ENCODE assay signal across 1 cellular context in the genomic region with DNA sequence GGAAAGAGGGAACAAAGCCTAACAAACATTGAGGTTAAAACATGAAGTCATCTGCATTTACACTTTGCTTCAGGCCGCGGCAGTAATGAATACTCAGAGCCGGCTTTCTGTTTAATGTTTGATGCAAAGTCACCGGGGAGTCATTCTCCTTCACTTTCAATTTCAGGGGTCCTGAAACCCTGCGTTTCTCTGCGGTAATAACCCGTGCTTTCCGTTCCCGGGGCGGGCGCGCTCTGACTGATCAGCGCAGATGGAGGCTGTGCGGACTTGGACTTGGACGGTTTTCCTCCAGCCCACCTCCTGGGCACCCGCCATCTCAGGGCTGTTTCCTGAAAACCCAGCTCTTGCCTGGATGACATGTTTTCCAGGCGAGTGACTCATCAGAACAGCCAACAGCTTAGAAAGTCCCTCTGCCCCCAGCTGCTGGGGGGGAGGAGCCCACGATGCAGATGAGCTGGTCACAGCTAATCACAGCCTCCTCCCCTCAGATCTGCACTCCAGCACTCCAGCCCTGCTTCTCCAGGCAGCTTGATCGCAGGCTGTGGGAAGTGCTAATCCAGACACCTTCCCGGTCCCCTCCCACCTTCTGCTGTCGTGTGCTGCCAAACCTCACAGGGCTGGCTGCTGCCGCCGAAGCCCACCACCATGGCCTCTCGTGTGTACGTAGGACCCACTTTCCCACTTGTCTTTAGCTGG.
TF ChIP-seq lines count a peak whose summit lies in the region.

No MANE protein-coding gene starts in this region.

TF ChIP-seq in K562, 482 proteins besides CTCF, POLR2A, EP300 and RAD21 (continued from another document and continues in another):
- TF ChIP-seq, protein P1, sequence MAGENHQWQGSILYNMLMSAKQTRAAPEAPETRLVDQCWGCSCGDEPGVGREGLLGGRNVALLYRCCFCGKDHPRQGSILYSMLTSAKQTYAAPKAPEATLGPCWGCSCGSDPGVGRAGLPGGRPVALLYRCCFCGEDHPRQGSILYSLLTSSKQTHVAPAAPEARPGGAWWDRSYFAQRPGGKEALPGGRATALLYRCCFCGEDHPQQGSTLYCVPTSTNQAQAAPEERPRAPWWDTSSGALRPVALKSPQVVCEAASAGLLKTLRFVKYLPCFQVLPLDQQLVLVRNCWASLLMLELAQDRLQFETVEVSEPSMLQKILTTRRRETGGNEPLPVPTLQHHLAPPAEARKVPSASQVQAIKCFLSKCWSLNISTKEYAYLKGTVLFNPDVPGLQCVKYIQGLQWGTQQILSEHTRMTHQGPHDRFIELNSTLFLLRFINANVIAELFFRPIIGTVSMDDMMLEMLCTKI (IDR thresholded peaks at IDR 0.05; ENCODE audit: partially characterized antibody), result no peak
- TF ChIP-seq ZBED1 (IDR thresholded peaks at IDR 0.05) (no peak), TFAM (CRISPR knock-in tag; conservative IDR thresholded peaks at IDR 0.05) (no peak), KDM5B (IDR thresholded peaks at IDR 0.05; ENCODE audit: insufficient replicate concordance, low read depth, low read length) (peak; percentile 79), ZBTB8A (IDR thresholded peaks at IDR 0.05; ENCODE audit: partially characterized antibody) (no peak), TSC22D4 (tag; IDR thresholded peaks at IDR 0.05) (no peak), MAZ (CRISPR knock-in tag; conservative IDR thresholded peaks at IDR 0.05 in 1 of 2, IDR thresholded peaks at IDR 0.05 in 1 of 2) (peak; percentile 76 to 96), FOS (IDR thresholded peaks at IDR 0.05; ENCODE audit: extremely low read depth, insufficient read length) (peak; percentile 55), PPARD (CRISPR knock-in tag; IDR thresholded peaks at IDR 0.05) (no peak), FOXJ3 (CRISPR knock-in tag; IDR thresholded peaks at IDR 0.05) (no peak), SMARCB1 (IDR thresholded peaks at IDR 0.05; ENCODE audit: insufficient read length, low read depth) (no peak), POLR3A (IDR thresholded peaks at IDR 0.05; ENCODE audit: borderline replicate concordance, extremely low read depth, insufficient read depth, insufficient read length) (no peak), ZKSCAN1 (IDR thresholded peaks at IDR 0.05; ENCODE audit: low read depth, low read length) (no peak), GATA2 (CRISPR knock-in tag; IDR thresholded peaks at IDR 0.05) (no peak), PCBP1 (IDR thresholded peaks at IDR 0.05; ENCODE audit: low read depth, low read length, poor library complexity, severe bottlenecking) (no peak), KAT8 (IDR thresholded peaks at IDR 0.05; ENCODE audit: low read depth) (peak; percentile 84; the same call in 1 of the 2 replicates), ZNF41 (CRISPR knock-in tag; conservative IDR thresholded peaks at IDR 0.05) (no peak), CBFA2T3 (IDR thresholded peaks at IDR 0.05) (peak; percentile 22; the same call in 1 of the 2 replicates), MEF2D (tag; conservative IDR thresholded peaks at IDR 0.05; ENCODE audit: low read depth) (peak; percentile 29; the same call in 1 of the 2 replicates), KLF6 (CRISPR knock-in tag; IDR thresholded peaks at IDR 0.05; ENCODE audit: borderline replicate concordance) (no peak), ETS2 (tag; IDR thresholded peaks at IDR 0.05; ENCODE audit: borderline replicate concordance, poor library complexity, severe bottlenecking) (no peak), KLF10 (CRISPR knock-in tag; IDR thresholded peaks at IDR 0.05) (no peak), MTA3 (IDR thresholded peaks at IDR 0.05; ENCODE audit: borderline replicate concordance) (peak; percentile 72; the same call in 1 of the 2 replicates), HDGF (IDR thresholded peaks at IDR 0.05) (no peak; the same call in 1 of the 2 replicates), RB1 (IDR thresholded peaks at IDR 0.05; ENCODE audit: low read depth) (no peak)
- TF ChIP-seq, protein P2, sequence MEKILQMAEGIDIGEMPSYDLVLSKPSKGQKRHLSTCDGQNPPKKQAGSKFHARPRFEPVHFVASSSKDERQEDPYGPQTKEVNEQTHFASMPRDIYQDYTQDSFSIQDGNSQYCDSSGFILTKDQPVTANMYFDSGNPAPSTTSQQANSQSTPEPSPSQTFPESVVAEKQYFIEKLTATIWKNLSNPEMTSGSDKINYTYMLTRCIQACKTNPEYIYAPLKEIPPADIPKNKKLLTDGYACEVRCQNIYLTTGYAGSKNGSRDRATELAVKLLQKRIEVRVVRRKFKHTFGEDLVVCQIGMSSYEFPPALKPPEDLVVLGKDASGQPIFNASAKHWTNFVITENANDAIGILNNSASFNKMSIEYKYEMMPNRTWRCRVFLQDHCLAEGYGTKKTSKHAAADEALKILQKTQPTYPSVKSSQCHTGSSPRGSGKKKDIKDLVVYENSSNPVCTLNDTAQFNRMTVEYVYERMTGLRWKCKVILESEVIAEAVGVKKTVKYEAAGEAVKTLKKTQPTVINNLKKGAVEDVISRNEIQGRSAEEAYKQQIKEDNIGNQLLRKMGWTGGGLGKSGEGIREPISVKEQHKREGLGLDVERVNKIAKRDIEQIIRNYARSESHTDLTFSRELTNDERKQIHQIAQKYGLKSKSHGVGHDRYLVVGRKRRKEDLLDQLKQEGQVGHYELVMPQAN (IDR thresholded peaks at IDR 0.05; ENCODE audit: borderline replicate concordance), result 0 out of 2 replicates have a peak, but pooled peaks have one; percentile 34
- TF ChIP-seq, protein P3, sequence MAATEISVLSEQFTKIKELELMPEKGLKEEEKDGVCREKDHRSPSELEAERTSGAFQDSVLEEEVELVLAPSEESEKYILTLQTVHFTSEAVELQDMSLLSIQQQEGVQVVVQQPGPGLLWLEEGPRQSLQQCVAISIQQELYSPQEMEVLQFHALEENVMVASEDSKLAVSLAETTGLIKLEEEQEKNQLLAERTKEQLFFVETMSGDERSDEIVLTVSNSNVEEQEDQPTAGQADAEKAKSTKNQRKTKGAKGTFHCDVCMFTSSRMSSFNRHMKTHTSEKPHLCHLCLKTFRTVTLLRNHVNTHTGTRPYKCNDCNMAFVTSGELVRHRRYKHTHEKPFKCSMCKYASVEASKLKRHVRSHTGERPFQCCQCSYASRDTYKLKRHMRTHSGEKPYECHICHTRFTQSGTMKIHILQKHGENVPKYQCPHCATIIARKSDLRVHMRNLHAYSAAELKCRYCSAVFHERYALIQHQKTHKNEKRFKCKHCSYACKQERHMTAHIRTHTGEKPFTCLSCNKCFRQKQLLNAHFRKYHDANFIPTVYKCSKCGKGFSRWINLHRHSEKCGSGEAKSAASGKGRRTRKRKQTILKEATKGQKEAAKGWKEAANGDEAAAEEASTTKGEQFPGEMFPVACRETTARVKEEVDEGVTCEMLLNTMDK (IDR thresholded peaks at IDR 0.05; ENCODE audit: borderline replicate concordance, insufficient read depth, low read depth, low read length, poor library complexity, severe bottlenecking), result no peak
- TF ChIP-seq, protein P4, sequence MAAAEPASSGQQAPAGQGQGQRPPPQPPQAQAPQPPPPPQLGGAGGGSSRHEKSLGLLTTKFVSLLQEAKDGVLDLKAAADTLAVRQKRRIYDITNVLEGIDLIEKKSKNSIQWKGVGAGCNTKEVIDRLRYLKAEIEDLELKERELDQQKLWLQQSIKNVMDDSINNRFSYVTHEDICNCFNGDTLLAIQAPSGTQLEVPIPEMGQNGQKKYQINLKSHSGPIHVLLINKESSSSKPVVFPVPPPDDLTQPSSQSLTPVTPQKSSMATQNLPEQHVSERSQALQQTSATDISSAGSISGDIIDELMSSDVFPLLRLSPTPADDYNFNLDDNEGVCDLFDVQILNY (CRISPR knock-in tag; IDR thresholded peaks at IDR 0.05), result no peak
- TF ChIP-seq, protein P5, sequence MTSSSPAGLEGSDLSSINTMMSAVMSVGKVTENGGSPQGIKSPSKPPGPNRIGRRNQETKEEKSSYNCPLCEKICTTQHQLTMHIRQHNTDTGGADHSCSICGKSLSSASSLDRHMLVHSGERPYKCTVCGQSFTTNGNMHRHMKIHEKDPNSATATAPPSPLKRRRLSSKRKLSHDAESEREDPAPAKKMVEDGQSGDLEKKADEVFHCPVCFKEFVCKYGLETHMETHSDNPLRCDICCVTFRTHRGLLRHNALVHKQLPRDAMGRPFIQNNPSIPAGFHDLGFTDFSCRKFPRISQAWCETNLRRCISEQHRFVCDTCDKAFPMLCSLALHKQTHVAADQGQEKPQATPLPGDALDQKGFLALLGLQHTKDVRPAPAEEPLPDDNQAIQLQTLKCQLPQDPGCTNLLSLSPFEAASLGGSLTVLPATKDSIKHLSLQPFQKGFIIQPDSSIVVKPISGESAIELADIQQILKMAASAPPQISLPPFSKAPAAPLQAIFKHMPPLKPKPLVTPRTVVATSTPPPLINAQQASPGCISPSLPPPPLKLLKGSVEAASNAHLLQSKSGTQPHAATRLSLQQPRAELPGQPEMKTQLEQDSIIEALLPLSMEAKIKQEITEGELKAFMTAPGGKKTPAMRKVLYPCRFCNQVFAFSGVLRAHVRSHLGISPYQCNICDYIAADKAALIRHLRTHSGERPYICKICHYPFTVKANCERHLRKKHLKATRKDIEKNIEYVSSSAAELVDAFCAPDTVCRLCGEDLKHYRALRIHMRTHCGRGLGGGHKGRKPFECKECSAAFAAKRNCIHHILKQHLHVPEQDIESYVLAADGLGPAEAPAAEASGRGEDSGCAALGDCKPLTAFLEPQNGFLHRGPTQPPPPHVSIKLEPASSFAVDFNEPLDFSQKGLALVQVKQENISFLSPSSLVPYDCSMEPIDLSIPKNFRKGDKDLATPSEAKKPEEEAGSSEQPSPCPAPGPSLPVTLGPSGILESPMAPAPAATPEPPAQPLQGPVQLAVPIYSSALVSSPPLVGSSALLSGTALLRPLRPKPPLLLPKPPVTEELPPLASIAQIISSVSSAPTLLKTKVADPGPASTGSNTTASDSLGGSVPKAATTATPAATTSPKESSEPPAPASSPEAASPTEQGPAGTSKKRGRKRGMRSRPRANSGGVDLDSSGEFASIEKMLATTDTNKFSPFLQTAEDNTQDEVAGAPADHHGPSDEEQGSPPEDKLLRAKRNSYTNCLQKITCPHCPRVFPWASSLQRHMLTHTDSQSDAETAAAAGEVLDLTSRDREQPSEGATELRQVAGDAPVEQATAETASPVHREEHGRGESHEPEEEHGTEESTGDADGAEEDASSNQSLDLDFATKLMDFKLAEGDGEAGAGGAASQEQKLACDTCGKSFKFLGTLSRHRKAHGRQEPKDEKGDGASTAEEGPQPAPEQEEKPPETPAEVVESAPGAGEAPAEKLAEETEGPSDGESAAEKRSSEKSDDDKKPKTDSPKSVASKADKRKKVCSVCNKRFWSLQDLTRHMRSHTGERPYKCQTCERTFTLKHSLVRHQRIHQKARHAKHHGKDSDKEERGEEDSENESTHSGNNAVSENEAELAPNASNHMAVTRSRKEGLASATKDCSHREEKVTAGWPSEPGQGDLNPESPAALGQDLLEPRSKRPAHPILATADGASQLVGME (CRISPR knock-in tag; IDR thresholded peaks at IDR 0.05), result no peak
- TF ChIP-seq, protein P6, sequence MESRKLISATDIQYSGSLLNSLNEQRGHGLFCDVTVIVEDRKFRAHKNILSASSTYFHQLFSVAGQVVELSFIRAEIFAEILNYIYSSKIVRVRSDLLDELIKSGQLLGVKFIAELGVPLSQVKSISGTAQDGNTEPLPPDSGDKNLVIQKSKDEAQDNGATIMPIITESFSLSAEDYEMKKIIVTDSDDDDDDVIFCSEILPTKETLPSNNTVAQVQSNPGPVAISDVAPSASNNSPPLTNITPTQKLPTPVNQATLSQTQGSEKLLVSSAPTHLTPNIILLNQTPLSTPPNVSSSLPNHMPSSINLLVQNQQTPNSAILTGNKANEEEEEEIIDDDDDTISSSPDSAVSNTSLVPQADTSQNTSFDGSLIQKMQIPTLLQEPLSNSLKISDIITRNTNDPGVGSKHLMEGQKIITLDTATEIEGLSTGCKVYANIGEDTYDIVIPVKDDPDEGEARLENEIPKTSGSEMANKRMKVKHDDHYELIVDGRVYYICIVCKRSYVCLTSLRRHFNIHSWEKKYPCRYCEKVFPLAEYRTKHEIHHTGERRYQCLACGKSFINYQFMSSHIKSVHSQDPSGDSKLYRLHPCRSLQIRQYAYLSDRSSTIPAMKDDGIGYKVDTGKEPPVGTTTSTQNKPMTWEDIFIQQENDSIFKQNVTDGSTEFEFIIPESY (CRISPR knock-in tag; IDR thresholded peaks at IDR 0.05), result 0 out of 2 replicates have a peak, but pooled peaks have one; percentile 13
- TF ChIP-seq, protein P7, sequence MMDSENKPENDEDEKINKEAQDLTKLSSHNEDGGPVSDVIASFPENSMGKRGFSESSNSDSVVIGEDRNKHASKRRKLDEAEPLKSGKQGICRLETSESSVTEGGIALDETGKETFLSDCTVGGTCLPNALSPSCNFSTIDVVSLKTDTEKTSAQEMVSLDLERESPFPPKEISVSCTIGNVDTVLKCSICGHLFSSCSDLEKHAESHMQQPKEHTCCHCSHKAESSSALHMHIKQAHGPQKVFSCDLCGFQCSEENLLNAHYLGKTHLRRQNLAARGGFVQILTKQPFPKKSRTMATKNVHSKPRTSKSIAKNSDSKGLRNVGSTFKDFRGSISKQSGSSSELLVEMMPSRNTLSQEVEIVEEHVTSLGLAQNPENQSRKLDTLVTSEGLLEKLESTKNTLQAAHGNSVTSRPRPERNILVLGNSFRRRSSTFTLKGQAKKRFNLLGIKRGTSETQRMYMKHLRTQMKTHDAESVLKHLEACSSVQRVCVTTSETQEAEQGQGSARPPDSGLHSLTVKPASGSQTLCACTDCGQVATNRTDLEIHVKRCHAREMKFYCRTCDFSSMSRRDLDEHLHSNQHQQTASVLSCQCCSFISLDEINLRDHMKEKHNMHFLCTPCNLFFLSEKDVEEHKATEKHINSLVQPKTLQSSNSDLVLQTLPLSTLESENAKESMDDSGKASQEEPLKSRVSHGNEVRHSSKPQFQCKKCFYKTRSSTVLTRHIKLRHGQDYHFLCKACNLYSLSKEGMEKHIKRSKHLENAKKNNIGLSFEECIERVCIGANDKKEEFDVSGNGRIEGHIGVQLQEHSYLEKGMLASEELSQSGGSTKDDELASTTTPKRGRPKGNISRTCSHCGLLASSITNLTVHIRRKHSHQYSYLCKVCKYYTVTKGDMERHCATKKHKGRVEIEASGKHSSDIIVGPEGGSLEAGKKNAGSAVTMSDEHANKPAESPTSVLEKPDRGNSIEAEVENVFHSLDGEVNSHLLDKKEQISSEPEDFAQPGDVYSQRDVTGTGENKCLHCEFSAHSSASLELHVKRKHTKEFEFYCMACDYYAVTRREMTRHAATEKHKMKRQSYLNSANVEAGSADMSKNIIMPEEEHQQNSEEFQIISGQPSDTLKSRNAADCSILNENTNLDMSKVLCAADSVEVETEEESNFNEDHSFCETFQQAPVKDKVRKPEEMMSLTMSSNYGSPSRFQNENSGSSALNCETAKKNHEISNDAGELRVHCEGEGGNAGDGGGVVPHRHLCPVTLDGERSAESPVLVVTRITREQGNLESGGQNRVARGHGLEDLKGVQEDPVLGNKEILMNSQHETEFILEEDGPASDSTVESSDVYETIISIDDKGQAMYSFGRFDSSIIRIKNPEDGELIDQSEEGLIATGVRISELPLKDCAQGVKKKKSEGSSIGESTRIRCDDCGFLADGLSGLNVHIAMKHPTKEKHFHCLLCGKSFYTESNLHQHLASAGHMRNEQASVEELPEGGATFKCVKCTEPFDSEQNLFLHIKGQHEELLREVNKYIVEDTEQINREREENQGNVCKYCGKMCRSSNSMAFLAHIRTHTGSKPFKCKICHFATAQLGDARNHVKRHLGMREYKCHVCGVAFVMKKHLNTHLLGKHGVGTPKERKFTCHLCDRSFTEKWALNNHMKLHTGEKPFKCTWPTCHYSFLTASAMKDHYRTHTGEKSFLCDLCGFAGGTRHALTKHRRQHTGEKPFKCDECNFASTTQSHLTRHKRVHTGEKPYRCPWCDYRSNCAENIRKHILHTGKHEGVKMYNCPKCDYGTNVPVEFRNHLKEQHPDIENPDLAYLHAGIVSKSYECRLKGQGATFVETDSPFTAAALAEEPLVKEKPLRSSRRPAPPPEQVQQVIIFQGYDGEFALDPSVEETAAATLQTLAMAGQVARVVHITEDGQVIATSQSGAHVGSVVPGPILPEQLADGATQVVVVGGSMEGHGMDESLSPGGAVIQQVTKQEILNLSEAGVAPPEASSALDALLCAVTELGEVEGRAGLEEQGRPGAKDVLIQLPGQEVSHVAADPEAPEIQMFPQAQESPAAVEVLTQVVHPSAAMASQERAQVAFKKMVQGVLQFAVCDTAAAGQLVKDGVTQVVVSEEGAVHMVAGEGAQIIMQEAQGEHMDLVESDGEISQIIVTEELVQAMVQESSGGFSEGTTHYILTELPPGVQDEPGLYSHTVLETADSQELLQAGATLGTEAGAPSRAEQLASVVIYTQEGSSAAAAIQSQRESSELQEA (IDR thresholded peaks at IDR 0.05; ENCODE audit: low read depth), result no peak
